In the genomic region with DNA sequence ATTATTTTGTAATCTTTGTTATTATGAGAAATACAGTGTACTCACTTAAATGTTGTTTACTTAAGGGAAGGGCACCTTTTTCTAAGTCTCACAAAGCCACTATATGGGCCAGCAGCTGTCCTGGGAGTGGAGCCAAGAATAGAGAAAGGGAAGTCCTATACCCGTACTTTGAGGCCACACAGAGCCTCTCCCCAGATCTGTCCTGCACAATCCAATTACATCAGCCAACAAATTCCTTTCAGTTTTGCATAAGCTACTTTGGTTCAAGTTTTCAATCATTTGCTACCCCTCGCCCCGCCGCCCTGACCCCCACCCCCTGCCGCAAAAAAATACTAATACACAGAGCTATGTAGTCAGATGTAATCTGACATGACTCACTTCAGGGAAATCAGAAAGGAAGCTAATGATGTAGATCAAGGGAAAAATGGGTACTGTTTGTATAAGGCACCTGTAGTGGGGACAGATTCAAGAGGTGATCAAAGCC, we compare ENCODE assay signal across 9 cellular contexts.
DNase-seq lines count a peak whose midpoint lies in the region; ATAC-seq and TF ChIP-seq lines count a peak whose summit lies in the region.
"Had no signal": no experiment of that assay in that cellular context is flagged by ENCODE, and none has a peak within 500 bp of the region (broad histone marks: within the 10 kb centered on the region; RNA-seq: fewer than 3 reads in every experiment).

No MANE protein-coding gene starts in this region.

- H3K36me3 ChIP-seq in upper lobe of left lung = no peaks in the 10 kb centered on the region

- H3K4me1 ChIP-seq in upper lobe of left lung = peaks cover 0 to 16% (median 8%) of the 10 kb centered on the region in 4 donors

- ATAC-seq in upper lobe of left lung (ENCODE audit: low FRiP score in 2 of 2) (peak; percentile 81 to 83), HG02610 (IDR thresholded peaks at IDR 0.05; ENCODE audit: unreplicated experiment) (no peak)
- ATAC-seq: activated CD8-positive, alpha-beta T cell treated with anti-CD3 and anti-CD28 coated beads for 36 hours had no signal

- 15 to 17% methylated on average over 5 of the region's 5 CpGs for WGBS in upper lobe of left lung, 2 donors

- no peaks in the 10 kb centered on the region for H3K27me3 ChIP-seq in upper lobe of left lung

- no peak for TF ChIP-seq EP300 in upper lobe of left lung (IDR thresholded peaks at IDR 0.05)

- peaks cover 0 to 16% (median 12%) of the 10 kb centered on the region in 4 donors for H3K9me3 ChIP-seq in upper lobe of left lung

- TF ChIP-seq CTCF in upper lobe of left lung (IDR thresholded peaks at IDR 0.05) = no peak

- H3K4me3 ChIP-seq in upper lobe of left lung = no peak overlapping the region

- peak overlapping the region in 2 of 4 donors; percentile 33 for H3K27ac ChIP-seq in upper lobe of left lung

- DNase-seq in SIG-M5 treated with dmso at 0.1 percent for 504 hours (lab: John Stamatoyannopoulos, UW; ENCODE audit: unreplicated experiment) = peak; percentile 38
- DNase-seq in SIG-M5 (lab: John Stamatoyannopoulos, UW) = no peak
- DNase-seq in T1000 (lab: John Stamatoyannopoulos, UW) = peak; percentile 24
- DNase-seq in iris pigment epithelial cell (ENCODE audit: low read depth) = peak; percentile 81
- peak in 1 of 2 donors; percentile 51 for DNase-seq in upper lobe of left lung
- no peak for DNase-seq in OCI-M2 (lab: John Stamatoyannopoulos, UW; ENCODE audit: unreplicated experiment)
- no peak for DNase-seq in activated CD4-positive, alpha-beta T cell treated with anti-CD3 and anti-CD28 coated beads for 4 hours
- DNase-seq: activated CD8-positive, alpha-beta T cell treated with anti-CD3 and anti-CD28 coated beads for 36 hours had no signal

- no peak for TF ChIP-seq POLR2A in upper lobe of left lung (IDR thresholded peaks at IDR 0.05)

Comparison
In these comparisons a context has a peak if more than half of its experiments do, and no peak if none do; other contexts are left out.
1. DNase-seq: peak in SIG-M5 treated with dmso at 0.1 percent for 504 hours (single experiment), T1000 (single experiment) and iris pigment epithelial cell (single experiment); none in SIG-M5 (single experiment), OCI-M2 (single experiment) and activated CD4-positive, alpha-beta T cell treated with anti-CD3 and anti-CD28 coated beads for 4 hours (0 of 2).